In the genomic region with DNA sequence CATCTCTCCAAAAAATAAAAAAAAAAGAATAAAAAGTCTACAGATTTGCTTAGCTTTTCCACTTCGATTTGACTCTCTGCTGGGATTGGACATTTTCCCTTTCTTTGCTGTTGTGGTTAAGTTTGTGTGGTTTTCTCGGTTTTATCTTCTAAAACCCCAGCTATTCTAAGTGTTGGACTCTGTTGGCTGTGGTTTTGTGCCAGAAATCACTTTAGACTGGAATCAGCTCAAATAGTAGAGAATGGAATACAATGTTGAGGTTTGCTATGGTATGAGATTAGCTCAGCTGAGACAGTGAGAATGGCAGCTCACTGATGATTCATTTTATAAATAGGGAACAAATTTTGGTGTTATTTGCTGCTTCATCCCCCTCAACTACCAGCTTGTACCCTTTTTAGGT, we compare ENCODE assay signal across 25 cellular contexts.
DNase-seq lines count a peak whose midpoint lies in the region; ATAC-seq and TF ChIP-seq lines count a peak whose summit lies in the region.
"Had no signal": no experiment of that assay in that cellular context is flagged by ENCODE, and none has a peak within 500 bp of the region (broad histone marks: within the 10 kb centered on the region; RNA-seq: fewer than 3 reads in every experiment).

No MANE protein-coding gene starts in this region.

- no peaks in the 10 kb centered on the region for H3K9me3 Mint-ChIP-seq in progenitor cell of endocrine pancreas (ENCODE audit: low read depth)
- H3K9me3 Mint-ChIP-seq: activated CD4-positive, alpha-beta T cell treated with anti-CD3 and anti-CD28 coated beads, Interleukin-2, amount 10 ng/mL, durations not matched to agents 24 days and 14 days; activated naive CD8-positive, alpha-beta T cell treated with anti-CD3 and anti-CD28 coated beads for 36 hours had no signal

- H4K20me1 ChIP-seq in KMS-11 (ENCODE audit: insufficient read depth) = no peaks in the 10 kb centered on the region

- H3K4me1 ChIP-seq in KMS-11 (ENCODE audit: low read depth, poor library complexity, severe bottlenecking) (peaks cover 18% of the 10 kb centered on the region), heart right ventricle (peaks cover 0 to 4% (median 0%) of the 10 kb centered on the region in 9 donors)
- H3K4me1 ChIP-seq: colonic mucosa, left lung had no signal

- peaks cover 0 to 10% (median 0%) of the 10 kb centered on the region in 11 donors for H3K9me3 ChIP-seq in heart right ventricle
- H3K9me3 ChIP-seq: colonic mucosa, left lung, thoracic aorta had no signal

- peak overlapping the region; percentile 34; the same call in 1 of the 2 replicates for H3K4me2 ChIP-seq in KMS-11

- H3K27me3 ChIP-seq in KMS-11 (ENCODE audit: insufficient read depth, low read depth) (no peaks in the 10 kb centered on the region), brain microvascular endothelial cell (replicated peaks) (peaks cover 7% of the 10 kb centered on the region), heart right ventricle (peaks cover 0 to 20% (median 13%) of the 10 kb centered on the region in 7 donors)

- peaks cover 10% of the 10 kb centered on the region for H3K4me1 Mint-ChIP-seq in progenitor cell of endocrine pancreas (ENCODE audit: low read depth)

- H3K27ac ChIP-seq in KMS-11 (no peak overlapping the region), brain microvascular endothelial cell (no peak overlapping the region), heart right ventricle (no peak overlapping the region)
- H3K27ac ChIP-seq: colonic mucosa, epithelial cell of prostate, left lung, thoracic aorta had no signal

- WGBS in heart right ventricle, 2 donors = 81 to 82% methylated on average over 2 of the region's 2 CpGs

- no peak overlapping the region for H3K27ac Mint-ChIP-seq in progenitor cell of endocrine pancreas
- H3K27ac Mint-ChIP-seq: activated CD4-positive, alpha-beta T cell treated with anti-CD3 and anti-CD28 coated beads, Interleukin-2, amount 10 ng/mL, durations not matched to agents 24 days and 14 days; activated naive CD8-positive, alpha-beta T cell treated with anti-CD3 and anti-CD28 coated beads for 36 hours had no signal

- intact Hi-C loops in heart right ventricle (cut with DNase I) = no loop called here

- no peak for ATAC-seq in heart right ventricle
- ATAC-seq: HepG2; left lung; naive thymus-derived CD8-positive, alpha-beta T cell had no signal

- H3K36me3 Mint-ChIP-seq in progenitor cell of endocrine pancreas (ENCODE audit: insufficient read depth) = no peaks in the 10 kb centered on the region
- H3K36me3 Mint-ChIP-seq: activated naive CD8-positive, alpha-beta T cell treated with anti-CD3 and anti-CD28 coated beads for 36 hours; naive thymus-derived CD8-positive, alpha-beta T cell had no signal

- no peak for TF ChIP-seq CTCF in AG10803 (conservative IDR thresholded peaks at IDR 0.05; ENCODE audit: low read length)
- TF ChIP-seq CTCF in KMS-11 (conservative IDR thresholded peaks at IDR 0.05; ENCODE audit: low read depth, low read length) = no peak
- TF ChIP-seq CTCF in brain microvascular endothelial cell (IDR thresholded peaks at IDR 0.05; ENCODE audit: low read depth, low read length, missing control alignments) = no peak
- TF ChIP-seq CTCF in progenitor cell of endocrine pancreas (IDR thresholded peaks at IDR 0.05; ENCODE audit: unreplicated experiment) = no peak
- TF ChIP-seq CTCF in GM10266 (IDR thresholded peaks at IDR 0.05; ENCODE audit: control insufficient read depth, insufficient read depth, low read depth, missing control alignments) = no peak
- no peak for TF ChIP-seq CTCF in heart right ventricle (IDR thresholded peaks at IDR 0.05)

- no peak overlapping the region for H2AFZ ChIP-seq in KMS-11 (ENCODE audit: low read depth)

- peaks cover 6% of the 10 kb centered on the region for H3K27me3 Mint-ChIP-seq in progenitor cell of endocrine pancreas

- no peak overlapping the region for H3K9ac ChIP-seq in KMS-11

- in situ Hi-C loops in brain microvascular endothelial cell (cut with HindIII; ENCODE audit: low pct_ligation_motif_present, low sequenced_read_pairs) = no loop called here

- H3K4me3 Mint-ChIP-seq in progenitor cell of endocrine pancreas (ENCODE audit: low read depth) = no peak overlapping the region
- H3K4me3 Mint-ChIP-seq: activated CD4-positive, alpha-beta T cell treated with anti-CD3 and anti-CD28 coated beads, Interleukin-2, amount 10 ng/mL, durations not matched to agents 24 days and 14 days; activated naive CD8-positive, alpha-beta T cell treated with anti-CD3 and anti-CD28 coated beads for 36 hours; naive thymus-derived CD8-positive, alpha-beta T cell had no signal

- DNase-seq in AG10803 (ENCODE audit: low read depth) (peak; percentile 58), brain microvascular endothelial cell (peak; percentile 74), kidney glomerular epithelial cell (lab: John Stamatoyannopoulos, UW) (peak; percentile 22), progenitor cell of endocrine pancreas (ENCODE audit: low spot score, unreplicated experiment) (no peak), GM10266 (ENCODE audit: extremely low spot score) (no peak), heart right ventricle (no peak), SK-N-DZ (ENCODE audit: low spot score) (no peak)
- DNase-seq: activated CD4-positive, alpha-beta T cell treated with anti-CD3 and anti-CD28 coated beads, Interleukin-2, amount 10 ng/mL, durations not matched to agents 24 days and 14 days; activated naive CD8-positive, alpha-beta T cell treated with anti-CD3 and anti-CD28 coated beads for 36 hours; activated T-cell treated with anti-CD3 and anti-CD28 coated beads, Interleukin-2, amount 50 U/mL, for 1 hour; colonic mucosa; DMS 273 treated with DMSO at 0.1 percent for 48 hours; GOT3; hypothalamus; left lung; naive thymus-derived CD8-positive, alpha-beta T cell; NCI-H1105 treated with DMSO at 0.1 percent for 48 hours; NK-92 treated with Interleukin-12 subunit alpha and Interleukin-12 subunit beta, amount 100 ng/mL, for 24 hours; SIG-M5; stimulated activated CD4-positive, alpha-beta T cell treated with anti-CD3 and anti-CD28 coated beads, Interleukin-2, amount 100 ng/mL, for 24 hours; T1000 had no signal

- H3K4me3 ChIP-seq in AG10803 (ENCODE audit: low read length) = no peak overlapping the region
- H3K4me3 ChIP-seq in KMS-11 (IDR thresholded peaks at IDR 0.05; ENCODE audit: insufficient read depth, low read depth, low read length) = no peak overlapping the region
- no peak overlapping the region for H3K4me3 ChIP-seq in brain microvascular endothelial cell (ENCODE audit: low read depth, low read length)
- no peak overlapping the region for H3K4me3 ChIP-seq in heart right ventricle
- H3K4me3 ChIP-seq: colonic mucosa, left lung, thoracic aorta had no signal

- H3K79me2 ChIP-seq in KMS-11 (ENCODE audit: insufficient read depth, low read depth) = no peaks in the 10 kb centered on the region

- H3K36me3 ChIP-seq in KMS-11 (ENCODE audit: insufficient read depth) = no peaks in the 10 kb centered on the region
- H3K36me3 ChIP-seq in brain microvascular endothelial cell (replicated peaks) = no peaks in the 10 kb centered on the region
- H3K36me3 ChIP-seq in heart right ventricle = no peaks in the 10 kb centered on the region
- H3K36me3 ChIP-seq: colonic mucosa, left lung, thoracic aorta had no signal

Comparison
In these comparisons a context has a peak if more than half of its experiments do, and no peak if none do; other contexts are left out.
1. DNase-seq: peak in AG10803 (single experiment), brain microvascular endothelial cell (single experiment) and kidney glomerular epithelial cell (single experiment); none in progenitor cell of endocrine pancreas (single experiment), GM10266 (single experiment), heart right ventricle (0 of 2) and SK-N-DZ (single experiment).